Comparison of ENCODE assay signal across 8 cellular contexts in the genomic region with DNA sequence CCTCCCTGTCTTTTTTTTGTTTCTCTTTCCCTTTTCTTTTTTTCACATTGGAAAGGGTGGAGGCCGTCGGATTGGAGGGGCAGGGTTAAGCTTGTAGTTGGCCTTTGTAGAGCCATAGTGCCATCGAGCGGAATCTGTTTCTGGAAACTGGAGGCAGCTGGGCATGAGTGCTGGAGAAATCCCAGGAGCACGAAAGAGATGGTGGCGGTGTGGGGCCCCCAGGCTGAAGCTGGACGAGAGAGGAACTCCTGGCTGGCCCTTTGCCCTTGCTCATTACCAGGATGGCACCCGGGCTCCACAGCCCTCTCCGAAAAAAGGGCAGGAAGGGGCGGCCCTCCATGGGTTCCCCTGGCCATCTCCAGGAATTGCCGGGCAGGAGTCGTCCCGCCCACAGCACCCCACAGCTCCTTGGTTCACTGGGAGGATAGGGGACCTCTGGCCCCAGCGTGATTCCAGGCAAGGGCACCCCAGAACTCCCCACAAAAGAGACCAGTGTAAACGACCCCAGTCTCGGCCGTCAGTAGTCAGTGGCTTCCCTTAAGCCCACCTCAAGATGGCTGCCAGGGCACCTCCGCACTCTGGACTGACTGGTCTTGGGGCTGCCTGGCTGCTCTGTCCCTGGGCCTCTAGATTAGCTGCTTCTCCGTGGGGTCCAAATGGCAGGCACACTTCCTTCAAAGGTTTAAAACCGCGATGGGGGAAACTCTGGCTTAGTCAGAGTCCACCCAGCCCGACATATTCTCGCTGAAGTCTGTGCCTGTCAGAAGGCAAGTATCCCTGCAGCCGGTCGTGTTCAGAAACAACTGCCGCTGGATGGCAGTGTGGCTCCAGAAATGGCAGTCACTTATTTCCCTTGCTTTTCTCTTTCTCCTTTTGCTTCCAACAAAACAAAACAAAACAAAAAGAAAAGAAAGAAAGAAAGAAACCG.
DNase-seq lines count a peak whose midpoint lies in the region; ATAC-seq, FAIRE-seq and TF ChIP-seq lines count a peak whose summit lies in the region.

No MANE protein-coding gene starts in this region.

- H3K9me3 ChIP-seq in HUES64 (ENCODE audit: insufficient read depth, low read depth, low read length) (no peaks in the 10 kb centered on the region), GM12878 (replicated peaks; ENCODE audit: control insufficient read depth, insufficient read depth, low read length) (no peaks in the 10 kb centered on the region), skeletal muscle satellite cell (replicated peaks; ENCODE audit: low read length) (no peaks in the 10 kb centered on the region)

- no peak for TF ChIP-seq POLR2A in GM12878 (IDR thresholded peaks at IDR 0.05; ENCODE audit: low read depth, low read length)

- CTCF ChIA-PET in GM12878 (lab: Yijun Ruan, JAX) = interaction anchor here (0.7 to 3.3 kb wide), 13 partner anchors 9 to 652 kb away, joined by 3 to 25 read pairs (median 4); no protein-coding TSS in a partner anchor

- ATAC-seq in GM12878 (peak; percentile 82), GM21447 (IDR thresholded peaks at IDR 0.05; ENCODE audit: unreplicated experiment) (no peak)

- DNase-seq in GM03348 (ENCODE audit: low spot score) (peak; percentile 61), T-helper 22 cell (ENCODE audit: low read depth) (peak; percentile 52), GM12878 (ENCODE audit: low read depth, low spot score) (peak; percentile 77), hypothalamus (lab: John Stamatoyannopoulos, UW) (peak in 47 of 51 donors; percentile 4 to 93 (median 66)), KBM-7 (no peak)

- peak; percentile 78 for FAIRE-seq in GM12878 (lab: Jason Lieb, UNC)

- H2AFZ ChIP-seq in GM12878 (ENCODE audit: control insufficient read depth, low read depth, low read length) = peak overlapping the region; percentile 87

- BruUV-seq in GM12878 (replicated peaks; lab: Mats Ljungman, UMichigan) = no TSS peak

- SMC1A ChIA-PET in GM12878 (lab: Charles Lee; ENCODE audit: uncharacterized antibody, unreplicated experiment) = interaction anchor here (0.9 to 1.5 kb wide), 7 partner anchors 9 to 651 kb away, joined by 3 to 10 read pairs (median 4); no protein-coding TSS in a partner anchor

- no peak overlapping the region for H3K4me3 ChIP-seq in HUES64 (ENCODE audit: low read length)
- H3K4me3 ChIP-seq in GM12878 = peak overlapping the region; percentile 60
- H3K4me3 ChIP-seq in skeletal muscle satellite cell (ENCODE audit: low read length) = peak overlapping the region; percentile 78

- POLR2A ChIA-PET in GM12878 (lab: Charles Lee) = interaction anchor here (1.1 kb wide), 1 partner anchor 40 kb away, joined by 3 read pairs; no protein-coding TSS in a partner anchor

- H3K36me3 ChIP-seq in HUES64 (ENCODE audit: insufficient read depth, low read length) = 0 out of 2 replicates have a peak, but pooled peaks cover 2% of the 10 kb centered on the region
- no peaks in the 10 kb centered on the region; a peak in 2 of 4 replicates for H3K36me3 ChIP-seq in GM12878 (ENCODE audit: control insufficient read depth in 2 of 2, insufficient read depth in 2 of 2, low read length in 1 of 2)
- H3K36me3 ChIP-seq in skeletal muscle satellite cell (ENCODE audit: insufficient read depth, low read length) = no peaks in the 10 kb centered on the region

- H3K4me1 ChIP-seq in HUES64 (ENCODE audit: insufficient read depth, low read length) (peaks cover 12% of the 10 kb centered on the region), GM12878 (ENCODE audit: control insufficient read depth, insufficient read depth, low read length) (peaks cover 20% of the 10 kb centered on the region), skeletal muscle satellite cell (ENCODE audit: control insufficient read depth, insufficient read depth, low read length) (peaks cover 25% of the 10 kb centered on the region)

- H3K27me3 ChIP-seq in HUES64 (ENCODE audit: insufficient read depth, low read length) (no peaks in the 10 kb centered on the region), GM12878 (replicated peaks in 1 of 2; ENCODE audit: control insufficient read depth in 2 of 2, insufficient read depth in 2 of 2, low read length in 1 of 2) (no peaks in the 10 kb centered on the region), skeletal muscle satellite cell (ENCODE audit: control insufficient read depth, insufficient read depth, low read length) (no peaks in the 10 kb centered on the region)

- peak; percentile 91 for TF ChIP-seq RAD21 in GM12878 (IDR thresholded peaks at IDR 0.05; ENCODE audit: insufficient read depth, low read depth, low read length)

- RAD21 ChIA-PET in GM12878 (lab: Charles Lee; ENCODE audit: unreplicated experiment) = interaction anchor here (0.5 to 3.1 kb wide), 7 partner anchors 10 to 570 kb away, joined by 3 to 21 read pairs (median 7); no protein-coding TSS in a partner anchor

- H3K9ac ChIP-seq in HUES64 (ENCODE audit: low read depth, low read length) (no peak overlapping the region), GM12878 (ENCODE audit: control insufficient read depth, insufficient read depth, low read length) (peak overlapping the region; percentile 77), skeletal muscle satellite cell (ENCODE audit: low read depth, low read length) (peak overlapping the region; percentile 70)

- no peaks in the 10 kb centered on the region for H3K79me2 ChIP-seq in GM12878 (ENCODE audit: control insufficient read depth, insufficient read depth, low read length)

- H4K20me1 ChIP-seq in GM12878 (ENCODE audit: control insufficient read depth, insufficient read depth) = no peaks in the 10 kb centered on the region

- H3K4me2 ChIP-seq in GM12878 (ENCODE audit: control insufficient read depth, insufficient read depth) (peak overlapping the region; percentile 67), skeletal muscle satellite cell (ENCODE audit: low read length) (peak overlapping the region; percentile 93)

- peak; percentile 62 to 82 (median 66) for TF ChIP-seq CTCF in GM12878 (IDR thresholded peaks at IDR 0.05 in 2 of 3, conservative IDR thresholded peaks at IDR 0.05 in 1 of 3; ENCODE audit: control insufficient read depth in 2 of 3, extremely low read depth in 1 of 3, insufficient read depth in 1 of 3, low read depth in 3 of 3, low read length in 3 of 3)

- TF ChIP-seq EP300 in GM12878 (IDR thresholded peaks at IDR 0.05; ENCODE audit: borderline replicate concordance in 1 of 2, control insufficient read depth in 1 of 2, low read depth in 2 of 2, low read length in 2 of 2) = no peak

- in situ Hi-C loops in GM12878 (cut with MboI) (loop anchor here (25.0 kb wide), 7 partner anchors 484 to 1584 kb away; a partner anchor contains a TSS), KBM-7 (cut with MboI; ENCODE audit: low pct_unique_long_range_greater_than_20kb, low sequenced_read_pairs) (no loop called here)

- 67% methylated on average over 26 of the region's 27 CpGs for whole genome bisulfite sequencing in HUES64
- 44% methylated on average over 25 of the region's 27 CpGs for WGBS in GM12878 (ENCODE audit: insufficient coverage, insufficient replicate concordance, low lambda C conversion rate, missing lambda C conversion rate)

- H3K27ac ChIP-seq in HUES64 (ENCODE audit: low read depth, low read length) (peak overlapping the region; percentile 27; the same call in 1 of the 2 replicates), GM12878 (ENCODE audit: control insufficient read depth, insufficient read depth) (peak overlapping the region; percentile 84)

- intact Hi-C loops in GM12878 (cut with micrococcal nuclease; ENCODE audit: unreplicated experiment) = loop anchor here (1.0 to 10.0 kb wide), 7 partner anchors 175 to 1224 kb away; a partner anchor contains a TSS

TF ChIP-seq in GM12878, 131 proteins besides CTCF, POLR2A, EP300 and RAD21 (continues in another document):
- TF ChIP-seq ZNF207 (IDR thresholded peaks at IDR 0.05; ENCODE audit: borderline replicate concordance) (0 out of 2 replicates have a peak, but pooled peaks have one; percentile 20), MTA2 (IDR thresholded peaks at IDR 0.05; ENCODE audit: low read depth) (no peak), FOXK2 (IDR thresholded peaks at IDR 0.05) (no peak), IKZF1 (conservative IDR thresholded peaks at IDR 0.05) (0 out of 2 replicates have a peak, but pooled peaks have one; percentile 13), YY1 (IDR thresholded peaks at IDR 0.05; ENCODE audit: low read depth, low read length) (peak; percentile 93)
- TF ChIP-seq, protein P1, sequence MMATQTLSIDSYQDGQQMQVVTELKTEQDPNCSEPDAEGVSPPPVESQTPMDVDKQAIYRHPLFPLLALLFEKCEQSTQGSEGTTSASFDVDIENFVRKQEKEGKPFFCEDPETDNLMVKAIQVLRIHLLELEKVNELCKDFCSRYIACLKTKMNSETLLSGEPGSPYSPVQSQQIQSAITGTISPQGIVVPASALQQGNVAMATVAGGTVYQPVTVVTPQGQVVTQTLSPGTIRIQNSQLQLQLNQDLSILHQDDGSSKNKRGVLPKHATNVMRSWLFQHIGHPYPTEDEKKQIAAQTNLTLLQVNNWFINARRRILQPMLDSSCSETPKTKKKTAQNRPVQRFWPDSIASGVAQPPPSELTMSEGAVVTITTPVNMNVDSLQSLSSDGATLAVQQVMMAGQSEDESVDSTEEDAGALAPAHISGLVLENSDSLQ (IDR thresholded peaks at IDR 0.05) = peak; percentile 41; the same call in 1 of the 2 replicates
